In the genomic region with DNA sequence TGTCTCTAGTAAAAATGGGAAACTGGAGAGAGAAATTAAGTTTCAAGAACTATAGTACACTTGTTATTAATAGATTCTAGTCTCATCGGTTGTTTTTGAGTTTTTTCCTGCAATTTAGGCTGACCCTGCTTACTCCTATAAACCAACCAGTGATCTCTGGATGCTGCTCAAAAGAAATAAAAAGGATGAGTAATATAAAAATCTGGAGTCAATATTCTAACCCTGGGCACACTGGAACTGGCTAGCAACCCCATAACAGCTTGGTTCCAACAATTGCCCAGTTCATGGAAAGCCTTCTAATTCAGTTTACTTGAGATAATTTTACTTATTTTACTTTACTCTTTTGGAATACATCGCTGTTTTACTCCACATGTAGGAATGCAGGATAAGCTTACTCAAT, we compare ENCODE assay signal across 16 cellular contexts.
"Had no signal": no experiment of that assay in that cellular context is flagged by ENCODE, and none has a peak within 500 bp of the region (broad histone marks: within the 10 kb centered on the region; RNA-seq: fewer than 3 reads in every experiment).

No MANE protein-coding gene starts in this region.

- H3K4me1 ChIP-seq: foreskin keratinocyte had no signal

- H3K36me3 ChIP-seq: right atrium auricular region had no signal

- H3K4me3 ChIP-seq: dorsolateral prefrontal cortex, right atrium auricular region had no signal

- H3K9me3 ChIP-seq: right atrium auricular region had no signal

- H3K27ac ChIP-seq: dorsolateral prefrontal cortex, foreskin keratinocyte, right atrium auricular region, VCaP had no signal

- DNase-seq: activated CD4-positive, alpha-beta T cell treated with anti-CD3 and anti-CD28 coated beads for 36 hours; activated CD8-positive, alpha-beta T cell treated with anti-CD3 and anti-CD28 coated beads for 36 hours; activated effector memory CD4-positive, alpha-beta T cell treated with Interleukin-2 at 50 U/mL for 16 hours; activated naive CD4-positive, alpha-beta T cell treated with anti-CD3 and anti-CD28 coated beads, Interleukin-2, amount 50 U/mL, for 16 hours; activated T-cell treated with anti-CD3 and anti-CD28 coated beads, Interleukin-2, amount 50 U/mL, for 4 hours; dorsolateral prefrontal cortex; endodermal cell; foreskin keratinocyte; left ventricle myocardium superior; small intestine; stimulated activated CD4-positive, alpha-beta T cell treated with anti-CD3 and anti-CD28 coated beads, Interleukin-4, amount 100 ng/mL, for 4 hours; stimulated activated CD8-positive, alpha-beta memory T cell treated with anti-CD3 and anti-CD28 coated beads, Interleukin-4, amount 100 ng/mL, for 48 hours; stimulated activated naive CD4-positive, alpha-beta T cell treated with Interleukin-2 at 50 U/mL for 16 hours had no signal

- H3K27me3 ChIP-seq: dorsolateral prefrontal cortex, foreskin keratinocyte, right atrium auricular region had no signal

- ATAC-seq: activated CD4-positive, alpha-beta T cell treated with anti-CD3 and anti-CD28 coated beads for 36 hours; activated CD8-positive, alpha-beta T cell treated with anti-CD3 and anti-CD28 coated beads for 36 hours; activated T-cell treated with anti-CD3 and anti-CD28 coated beads, Interleukin-2, amount 50 U/mL, for 4 hours; foreskin keratinocyte; left ventricle myocardium superior; natural killer cell treated with Interleukin-12 subunit alpha and Interleukin-12 subunit beta and Interleukin-15 and Interleukin-18, amount 100 ng/mL, for 72 hours had no signal
